26 cellular contexts compared by ENCODE assay signal in the genomic region with DNA sequence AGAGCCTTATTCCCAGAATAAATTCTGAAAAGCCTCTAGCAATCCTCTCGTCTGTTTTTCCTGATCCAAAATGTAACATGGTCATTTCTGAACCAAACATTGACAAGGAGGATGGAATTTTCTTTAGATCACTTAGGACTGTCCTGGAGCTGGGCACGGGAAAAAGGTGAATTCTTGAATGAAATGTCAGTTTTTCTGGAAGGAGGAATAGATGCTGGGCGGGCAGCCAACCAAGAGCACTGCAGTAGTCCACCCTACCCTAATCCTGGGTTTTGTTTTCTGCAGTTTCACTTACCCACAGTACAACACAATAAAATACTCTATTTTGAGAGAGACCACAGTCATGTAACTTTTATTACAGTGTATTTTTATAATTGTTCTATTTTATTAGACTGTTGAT. TPM values are rescaled to one million over a fixed set of nuclear protein-coding genes. Genes with fewer than 3 reads are reported as not detected.
"Had no signal": no experiment of that assay in that cellular context is flagged by ENCODE, and none has a peak within 500 bp of the region (broad histone marks: within the 10 kb centered on the region; RNA-seq: fewer than 3 reads in every experiment).

No MANE protein-coding gene starts in this region.

- DNase-seq: activated CD4-positive, alpha-beta memory T cell treated with anti-CD3 and anti-CD28 coated beads for 36 hours; activated CD4-positive, alpha-beta T cell treated with anti-CD3 and anti-CD28 coated beads for 48 hours; activated naive CD4-positive, alpha-beta T cell treated with Interleukin-2 at 50 U/mL for 16 hours; activated naive CD8-positive, alpha-beta T cell treated with anti-CD3 and anti-CD28 coated beads for 36 hours; activated T-cell treated with anti-CD3 and anti-CD28 coated beads, Interleukin-2, amount 50 U/mL, for 48 hours; foreskin keratinocyte; immature natural killer cell; kidney glomerular epithelial cell; left lung; mammary epithelial cell; pancreas; right lobe of liver; stimulated activated CD4-positive, alpha-beta T cell treated with anti-CD3 and anti-CD28 coated beads, Interleukin-2, amount 100 ng/mL, for 48 hours; stimulated activated CD8-positive, alpha-beta memory T cell treated with anti-CD3 and anti-CD28 coated beads, Interleukin-4, amount 100 ng/mL, for 48 hours; stimulated activated naive B cell treated with anti-CD40 and anti-IgM and Interleukin-4, amounts not matched to agents 10 μg/mL and 1 μg/mL and 100 μg/mL, for 72 hours had no signal

- H3K4me3 ChIP-seq: coronary artery, hepatocyte, left lung, pancreas, right lobe of liver, smooth muscle cell, vagina had no signal

- H3K9me3 ChIP-seq: left lung, neutrophil, pancreas, right lobe of liver, vagina had no signal

- H3K36me3 ChIP-seq: left lung, neutrophil, pancreas, right lobe of liver, vagina had no signal

- H3K27me3 ChIP-seq: foreskin keratinocyte, hepatocyte, left lung, neutrophil, pancreas, right lobe of liver, vagina had no signal

- FAIRE-seq: bronchial epithelial cell, pancreas had no signal

- H3K79me2 ChIP-seq: hepatocyte had no signal

- H3K4me2 ChIP-seq: hepatocyte, smooth muscle cell had no signal

- H3K4me1 ChIP-seq: right lobe of liver had no signal

- ATAC-seq: foreskin keratinocyte; left lung; natural killer cell treated with Interleukin-12 subunit alpha and Interleukin-12 subunit beta and Interleukin-15 and Interleukin-18, amount 100 ng/mL, for 72 hours; pancreas; right lobe of liver; stimulated activated naive B cell treated with anti-CD40 and anti-IgM and Interleukin-4, amounts not matched to agents 10 μg/mL and 1 μg/mL and 100 μg/mL, for 72 hours had no signal

- H2AFZ ChIP-seq: hepatocyte had no signal

- H3K27ac ChIP-seq: foreskin keratinocyte, hepatocyte, left lung, neutrophil, right lobe of liver, vagina had no signal

RNA-seq across cellular contexts. Expression of gene RXFP4, which starts 51.2 kb away (rescaled TPM):
- total RNA-seq: activated CD4-positive, alpha-beta memory T cell treated with anti-CD3 and anti-CD28 coated beads for 36 hours; bronchial epithelial cell; epithelial cell of proximal tubule; fibroblast of lung; foreskin keratinocyte; left lung; mammary epithelial cell; natural killer cell treated with Interleukin-12 subunit alpha and Interleukin-12 subunit beta and Interleukin-15 and Interleukin-18, amount 100 ng/mL, for 72 hours; pulmonary artery endothelial cell; right lobe of liver; smooth muscle cell; temporal lobe; vagina had no signal
- polyA plus RNA-seq: fibroblast of lung, foreskin keratinocyte, hepatocyte had no signal
